18 cellular contexts compared by ENCODE assay signal in the genomic region with DNA sequence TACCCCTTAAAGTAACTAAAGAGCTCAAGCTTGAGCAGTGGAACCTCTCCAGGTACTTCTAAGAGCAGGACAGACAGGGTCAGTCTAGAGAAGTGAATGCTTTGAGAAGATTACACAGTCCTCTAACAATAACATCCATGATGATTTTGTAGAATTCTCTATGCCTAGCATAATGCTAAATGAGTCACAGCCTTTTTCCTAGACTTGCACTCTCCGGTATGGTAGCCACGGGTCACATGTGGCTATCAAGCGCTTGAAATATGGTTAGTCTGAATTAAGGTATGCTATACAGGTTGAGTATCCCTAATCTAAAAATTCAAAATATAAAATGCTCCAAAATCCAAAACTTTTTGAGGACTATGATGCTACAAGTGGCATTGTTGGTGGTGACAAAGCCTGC.
DNase-seq lines count a peak whose midpoint lies in the region; ATAC-seq and TF ChIP-seq lines count a peak whose summit lies in the region.
"Had no signal": no experiment of that assay in that cellular context is flagged by ENCODE, and none has a peak within 500 bp of the region (broad histone marks: within the 10 kb centered on the region; RNA-seq: fewer than 3 reads in every experiment).

No MANE protein-coding gene starts in this region.

- peak overlapping the region; percentile 77 for H2BK20ac ChIP-seq in IMR-90 (ENCODE audit: low read depth, low read length)

- BruUV-seq in IMR-90 (replicated peaks; lab: Mats Ljungman, UMichigan): no TSS peak

- H2BK12ac ChIP-seq in mesenchymal stem cell (ENCODE audit: low read length in 2 of 2): no peak overlapping the region

- intact Hi-C loops in IMR-90 (cut with micrococcal nuclease) (loop anchor here (5.0 kb wide), 1 partner anchor 94 kb away; no protein-coding TSS in a partner anchor), dorsolateral prefrontal cortex (cut with DNase I) (no loop called here)

- H3K9ac ChIP-seq in IMR-90 (ENCODE audit: low read depth, low read length) (no peak overlapping the region), mesenchymal stem cell (ENCODE audit: low read length) (no peak overlapping the region)

- no peak overlapping the region for H3K27ac ChIP-seq in IMR-90 (ENCODE audit: insufficient read depth, low read length)
- peak overlapping the region; percentile 53 for H3K27ac ChIP-seq in mesenchymal stem cell (ENCODE audit: low read length, poor library complexity, severe bottlenecking)
- no peak overlapping the region for H3K27ac ChIP-seq in dorsolateral prefrontal cortex

- no peak overlapping the region for H3K4me3 ChIP-seq in IMR-90 (ENCODE audit: insufficient read depth, low read depth, low read length)
- no peak overlapping the region for H3K4me3 ChIP-seq in mesenchymal stem cell (ENCODE audit: insufficient read depth in 1 of 2, low read depth in 1 of 2, low read length in 2 of 2)
- no peak overlapping the region for H3K4me3 ChIP-seq in dorsolateral prefrontal cortex
- H3K4me3 ChIP-seq: MG63 had no signal

- H2BK15ac ChIP-seq in IMR-90 (ENCODE audit: low read depth, low read length) (peak overlapping the region; percentile 68; the same call in 2 of the 3 replicates), mesenchymal stem cell (ENCODE audit: low read depth, poor library complexity, severe bottlenecking) (no peak overlapping the region)

- H2BK5ac ChIP-seq in IMR-90 (ENCODE audit: low read depth, low read length, poor library complexity, severe bottlenecking) (peak overlapping the region; percentile 75), mesenchymal stem cell (ENCODE audit: low read depth, low read length, poor library complexity, severe bottlenecking) (no peak overlapping the region)

- in situ Hi-C loops in IMR-90 (cut with MboI; ENCODE audit: low sequenced_read_pairs): no loop called here

- no peaks in the 10 kb centered on the region for H4K20me1 ChIP-seq in IMR-90 (ENCODE audit: insufficient read depth, low read length)

- H3K18ac ChIP-seq in IMR-90 (ENCODE audit: low read depth, low read length) (peak overlapping the region; percentile 64; the same call in 1 of the 2 replicates), mesenchymal stem cell (ENCODE audit: low read depth in 1 of 2, low read length in 2 of 2) (no peak overlapping the region)

- no peak overlapping the region for H2AK5ac ChIP-seq in IMR-90 (ENCODE audit: low read depth, low read length)
- peak overlapping the region; percentile 56 for H2AK5ac ChIP-seq in mesenchymal stem cell (ENCODE audit: low read length, severe bottlenecking)

- H2AFZ ChIP-seq in IMR-90 (replicated peaks; ENCODE audit: low read length, poor library complexity): no peak overlapping the region
- no peak overlapping the region for H2AFZ ChIP-seq in mesenchymal stem cell (ENCODE audit: low read depth, low read length)

- dilution Hi-C loops in IMR-90 (cut with HindIII; ENCODE audit: low sequenced_read_pairs, unreplicated experiment): no loop called here

- WGBS in IMR-90 (ENCODE audit: extremely low coverage in 2 of 2, insufficient read length in 1 of 2), 2 experiments: no CpG with 5 or more reads among the region's 3 CpGs
- WGBS in mesenchymal stem cell: no CpG with 5 or more reads among the region's 3 CpGs

- no peaks in the 10 kb centered on the region for H3K27me3 ChIP-seq in IMR-90 (ENCODE audit: control insufficient read depth, insufficient read depth, low read length)
- H3K27me3 ChIP-seq in mesenchymal stem cell (ENCODE audit: control insufficient read depth in 1 of 2, insufficient read depth in 1 of 2, low read length in 2 of 2): no peaks in the 10 kb centered on the region
- H3K27me3 ChIP-seq in dorsolateral prefrontal cortex: no peaks in the 10 kb centered on the region
- H3K27me3 ChIP-seq: MG63 had no signal

- peak overlapping the region in 1 of 2 experiments; percentile 30; a peak in 1 of 4 replicates for H4K8ac ChIP-seq in IMR-90 (ENCODE audit: low read depth in 2 of 2, low read length in 2 of 2)
- no peak overlapping the region for H4K8ac ChIP-seq in mesenchymal stem cell (ENCODE audit: low read length)

- peak overlapping the region; percentile 52 for H3K14ac ChIP-seq in IMR-90 (replicated peaks; ENCODE audit: low read depth, low read length)
- no peak overlapping the region for H3K14ac ChIP-seq in mesenchymal stem cell (ENCODE audit: low read length in 2 of 2)

- TF ChIP-seq CTCF in IMR-90 (conservative IDR thresholded peaks at IDR 0.05; ENCODE audit: low read depth, low read length) (no peak), dorsolateral prefrontal cortex (IDR thresholded peaks at IDR 0.05 in 54 of 56, conservative IDR thresholded peaks at IDR 0.05 in 2 of 56; ENCODE audit: low read depth in 1 of 56, partially characterized antibody in 56 of 56) (no peak)

- CTCF ChIA-PET in IMR-90 (lab: Yijun Ruan, JAX): no interaction called here

- H3K9me3 ChIP-seq in IMR-90 (ENCODE audit: control insufficient read depth, insufficient read depth, low read length) (no peaks in the 10 kb centered on the region), mesenchymal stem cell (ENCODE audit: control insufficient read depth, low read length) (no peaks in the 10 kb centered on the region)
- H3K9me3 ChIP-seq: MG63 had no signal

- no peak overlapping the region for H3K56ac ChIP-seq in IMR-90 (ENCODE audit: extremely low read depth, insufficient read depth, low read length)

- no peak for TF ChIP-seq POLR2A in IMR-90 (IDR thresholded peaks at IDR 0.05; ENCODE audit: low read depth, low read length)

- POLR2A ChIA-PET in IMR-90 (lab: Charles Lee; ENCODE audit: unreplicated experiment): no interaction called here

- H3K79me1 ChIP-seq in IMR-90 (ENCODE audit: low read depth in 1 of 2, low read length in 2 of 2) (peaks cover 0 to 10% of the 10 kb centered on the region in 2 experiments; a peak in 1 of 4 replicates), mesenchymal stem cell (replicated peaks; ENCODE audit: low read length, poor library complexity, severe bottlenecking) (no peaks in the 10 kb centered on the region)

- peak overlapping the region; percentile 73 for H2AK9ac ChIP-seq in IMR-90 (replicated peaks; ENCODE audit: low read depth, low read length, poor library complexity)

- H3K4me1 ChIP-seq in IMR-90 (ENCODE audit: control insufficient read depth, insufficient read depth, low read length): peaks cover 10% of the 10 kb centered on the region; the same call in 1 of the 2 replicates
- H3K4me1 ChIP-seq in mesenchymal stem cell (ENCODE audit: control insufficient read depth, insufficient read depth, low read depth, low read length): peaks cover 8% of the 10 kb centered on the region

- H4K91ac ChIP-seq in IMR-90 (ENCODE audit: insufficient read depth, low read depth, low read length): peak overlapping the region; percentile 32; the same call in 1 of the 2 replicates
- no peak overlapping the region for H4K91ac ChIP-seq in mesenchymal stem cell (ENCODE audit: low read length)

- ATAC-seq in IMR-90 (ENCODE audit: low read depth) (peak; percentile 80), HG02798 (IDR thresholded peaks at IDR 0.05; ENCODE audit: poor library complexity, unreplicated experiment) (no peak), HG02981 (IDR thresholded peaks at IDR 0.05; ENCODE audit: unreplicated experiment) (no peak), GM19324 (IDR thresholded peaks at IDR 0.05; ENCODE audit: low FRiP score, unreplicated experiment) (no peak)
- ATAC-seq: Panc1 had no signal

- H3K4ac ChIP-seq in IMR-90 (ENCODE audit: low read depth, low read length) (peak overlapping the region; percentile 65), mesenchymal stem cell (ENCODE audit: low read depth in 1 of 2, low read length in 2 of 2) (no peak overlapping the region)

- DNase-seq in Daoy (ENCODE audit: low read depth) (peak; percentile 36), IMR-90 (peak; percentile 76), astrocyte of the hippocampus (ENCODE audit: low read depth, low spot score) (peak; percentile 30), mesenchymal stem cell (peak; percentile 42), dorsolateral prefrontal cortex (no peak)
- DNase-seq: Calu3; CD4-positive, CD25-positive, alpha-beta regulatory T cell; DMS79; KBM-7; MG63; NCI-H1092 treated with DMSO at 0.1 percent for 48 hours; NCI-H1694 treated with DMSO at 0.1 percent for 48 hours; NCI-H774; Right ventricle myocardium superior had no signal

- no peak for TF ChIP-seq RAD21 in IMR-90 (IDR thresholded peaks at IDR 0.05; ENCODE audit: low read length)

- peak overlapping the region; percentile 86 for H2BK120ac ChIP-seq in IMR-90 (ENCODE audit: low read depth, low read length)
- no peak overlapping the region for H2BK120ac ChIP-seq in mesenchymal stem cell (ENCODE audit: low read depth, low read length)

- H3K36me3 ChIP-seq in IMR-90 (ENCODE audit: control insufficient read depth, insufficient read depth, low read length) (no peaks in the 10 kb centered on the region), mesenchymal stem cell (ENCODE audit: control insufficient read depth in 1 of 2, insufficient read depth in 2 of 2, low read depth in 1 of 2, low read length in 2 of 2) (no peaks in the 10 kb centered on the region)
- H3K36me3 ChIP-seq: MG63 had no signal

- peaks cover 26% of the 10 kb centered on the region for H3K9me1 ChIP-seq in IMR-90 (ENCODE audit: insufficient read depth, low read length)

- H3K23ac ChIP-seq in IMR-90 (ENCODE audit: low read depth, low read length): no peak overlapping the region
- H3K23ac ChIP-seq in mesenchymal stem cell (ENCODE audit: low read length in 2 of 2): no peak overlapping the region

- peak overlapping the region; percentile 19; the same call in 1 of the 2 replicates for H3K4me2 ChIP-seq in IMR-90 (ENCODE audit: low read depth, low read length)
- no peak overlapping the region for H3K4me2 ChIP-seq in mesenchymal stem cell (ENCODE audit: low read length, poor library complexity, severe bottlenecking)

- H4K5ac ChIP-seq in IMR-90 (ENCODE audit: low read depth, low read length): no peak overlapping the region; the same call in 1 of the 2 replicates

TF ChIP-seq in IMR-90, 13 proteins besides CTCF, POLR2A, EP300 and RAD21:
- TF ChIP-seq, protein P1, sequence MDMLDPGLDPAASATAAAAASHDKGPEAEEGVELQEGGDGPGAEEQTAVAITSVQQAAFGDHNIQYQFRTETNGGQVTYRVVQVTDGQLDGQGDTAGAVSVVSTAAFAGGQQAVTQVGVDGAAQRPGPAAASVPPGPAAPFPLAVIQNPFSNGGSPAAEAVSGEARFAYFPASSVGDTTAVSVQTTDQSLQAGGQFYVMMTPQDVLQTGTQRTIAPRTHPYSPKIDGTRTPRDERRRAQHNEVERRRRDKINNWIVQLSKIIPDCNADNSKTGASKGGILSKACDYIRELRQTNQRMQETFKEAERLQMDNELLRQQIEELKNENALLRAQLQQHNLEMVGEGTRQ (IDR thresholded peaks at IDR 0.05; ENCODE audit: low read depth, low read length): peak; percentile 90
- TF ChIP-seq FOS (IDR thresholded peaks at IDR 0.05; ENCODE audit: low read depth, low read length) (peak; percentile 37; the same call in 1 of the 2 replicates), MAFK (IDR thresholded peaks at IDR 0.05; ENCODE audit: low read depth, low read length) (no peak; the same call in 1 of the 2 replicates), SMC3 (IDR thresholded peaks at IDR 0.05; ENCODE audit: low read depth, low read length) (no peak)

Comparison
In these comparisons a context has a peak if more than half of its experiments do, and no peak if none do; other contexts are left out.
1. DNase-seq: peak in Daoy (single experiment), IMR-90 (single experiment), astrocyte of the hippocampus (single experiment) and mesenchymal stem cell (single experiment); none in dorsolateral prefrontal cortex (0 of 10).